In the genomic region with DNA sequence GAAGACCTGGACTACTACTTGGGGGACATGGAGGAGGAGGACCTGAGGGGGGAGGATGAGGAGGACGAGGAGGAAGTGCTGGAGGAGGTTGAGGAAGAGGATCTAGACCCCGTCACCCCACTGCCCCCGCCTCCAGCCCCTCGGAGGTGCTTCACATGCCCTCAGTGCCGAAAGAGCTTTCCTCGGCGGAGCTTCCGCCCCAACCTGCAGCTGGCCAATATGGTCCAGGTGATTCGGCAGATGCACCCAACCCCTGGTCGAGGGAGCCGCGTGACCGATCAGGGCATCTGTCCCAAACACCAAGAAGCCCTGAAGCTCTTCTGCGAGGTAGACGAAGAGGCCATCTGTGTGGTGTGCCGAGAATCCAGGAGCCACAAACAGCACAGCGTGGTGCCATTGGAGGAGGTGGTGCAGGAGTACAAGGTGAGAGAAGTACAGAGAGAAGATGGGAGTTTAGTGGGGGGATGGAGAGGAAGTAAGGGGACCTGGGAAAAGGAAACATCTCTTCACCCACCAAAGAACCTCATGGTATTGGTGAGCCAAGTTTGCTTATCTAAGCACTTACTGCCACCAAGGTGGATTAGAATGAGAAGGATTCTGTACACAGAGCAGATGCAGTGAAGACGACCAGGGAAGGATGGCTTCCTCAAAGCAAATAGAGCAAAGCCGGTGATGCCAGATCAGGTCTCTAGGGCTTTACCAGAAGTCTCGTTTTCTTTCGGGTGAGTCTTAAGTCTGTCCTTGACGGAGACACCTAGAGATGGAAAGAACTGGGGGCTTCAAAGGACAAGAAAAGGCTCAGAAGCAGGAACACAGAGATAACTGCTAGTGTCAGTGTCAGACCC, we compare ENCODE assay signal across 8 cellular contexts. TPM values are rescaled to one million over a fixed set of nuclear protein-coding genes. Genes with fewer than 3 reads are reported as not detected.
A peak's percentile ranks its signal among the peaks of the same experiment; 100 is the strongest.
DNase-seq lines count a peak whose midpoint lies in the region; ATAC-seq, FAIRE-seq and TF ChIP-seq lines count a peak whose summit lies in the region.

No MANE protein-coding gene starts in this region.

- H3K9ac ChIP-seq in endothelial cell of umbilical vein (replicated peaks; ENCODE audit: extremely low read depth, insufficient read depth, low read length): no peak overlapping the region
- no peak overlapping the region for H3K9ac ChIP-seq in parathyroid adenoma

- H3K4me3 ChIP-seq in GM06990 (replicated peaks; ENCODE audit: low read depth, low read length) (peak overlapping the region; percentile 90), SJSA1 (peak overlapping the region; percentile 75), endothelial cell of umbilical vein (replicated peaks in 1 of 3; ENCODE audit: insufficient read depth in 1 of 3, low read depth in 1 of 3, low read length in 3 of 3) (peak overlapping the region in 1 of 3 experiments; percentile 76), parathyroid adenoma (ENCODE audit: low read depth, low read length) (peak overlapping the region; percentile 98)

- no peaks in the 10 kb centered on the region for H3K27me3 ChIP-seq in GM06990 (replicated peaks; ENCODE audit: control insufficient read depth, insufficient read depth, low read length)
- no peaks in the 10 kb centered on the region for H3K27me3 ChIP-seq in SJSA1 (replicated peaks)
- no peaks in the 10 kb centered on the region for H3K27me3 ChIP-seq in endothelial cell of umbilical vein (ENCODE audit: control insufficient read depth in 2 of 2, insufficient read depth in 2 of 2, low read length in 2 of 2)
- no peaks in the 10 kb centered on the region for H3K27me3 ChIP-seq in parathyroid adenoma (ENCODE audit: control insufficient read depth, insufficient read depth, low read length)

- TF ChIP-seq POLR2A in endothelial cell of umbilical vein (IDR thresholded peaks at IDR 0.05; ENCODE audit: low read depth, low read length): no peak

- BruUV-seq in endothelial cell of umbilical vein (replicated peaks; lab: Mats Ljungman, UMichigan): no TSS peak

- H3K9me3 ChIP-seq in SJSA1 (replicated peaks) (no peaks in the 10 kb centered on the region), endothelial cell of umbilical vein (replicated peaks; ENCODE audit: control insufficient read depth, insufficient read depth, low read length) (no peaks in the 10 kb centered on the region), parathyroid adenoma (ENCODE audit: control insufficient read depth, low read length) (no peaks in the 10 kb centered on the region)

- H4K20me1 ChIP-seq in endothelial cell of umbilical vein (replicated peaks; ENCODE audit: control insufficient read depth, extremely low read depth, insufficient read depth, low read length): no peaks in the 10 kb centered on the region

- CTCF ChIA-PET in endothelial cell of umbilical vein (lab: Charles Lee): interaction anchor here (0.9 to 1.2 kb wide), 2 partner anchors 16 to 26 kb away, joined by 3 read pairs; no protein-coding TSS in a partner anchor

- H2AFZ ChIP-seq in endothelial cell of umbilical vein (ENCODE audit: low read depth, low read length): peak overlapping the region; percentile 3
- H2AFZ ChIP-seq in parathyroid adenoma: peak overlapping the region; percentile 87

- H3K4me1 ChIP-seq in SJSA1 (replicated peaks): peaks cover 23% of the 10 kb centered on the region
- peaks cover 12% of the 10 kb centered on the region for H3K4me1 ChIP-seq in endothelial cell of umbilical vein (ENCODE audit: control insufficient read depth, extremely low read depth, insufficient read depth, low read length)
- peaks cover 7% of the 10 kb centered on the region for H3K4me1 ChIP-seq in parathyroid adenoma

- DNase-seq in GM06990 (ENCODE audit: extremely low read depth, insufficient read length): peak; percentile 55
- no peak for DNase-seq in SJSA1 (ENCODE audit: low read depth in 1 of 2, low spot score in 2 of 2)
- no peak for DNase-seq in endothelial cell of umbilical vein (ENCODE audit: low read depth, low spot score)
- no peak for DNase-seq in NK-92 treated with Interleukin-12 subunit alpha and Interleukin-12 subunit beta, amount 100 ng/mL, for 24 hours (lab: John Stamatoyannopoulos, UW)
- no peak for DNase-seq in NCI-H2171 (lab: John Stamatoyannopoulos, UW)

- H3K27ac ChIP-seq in SJSA1 (no peak overlapping the region), endothelial cell of umbilical vein (ENCODE audit: insufficient read depth, low read depth, low read length) (no peak overlapping the region), parathyroid adenoma (peak overlapping the region; percentile 92)

- ATAC-seq in HG03159 (IDR thresholded peaks at IDR 0.05; ENCODE audit: unreplicated experiment) (no peak), HG03039 (IDR thresholded peaks at IDR 0.05; ENCODE audit: unreplicated experiment) (no peak)

- dilution Hi-C loops in endothelial cell of umbilical vein (cut with MboI; ENCODE audit: extremely low pct_ligation_motif_present, low sequenced_read_pairs): no loop called here

- H3K9me1 ChIP-seq in endothelial cell of umbilical vein (replicated peaks; ENCODE audit: control insufficient read depth, extremely low read depth, insufficient read depth, low read length): no peaks in the 10 kb centered on the region

- no peak for FAIRE-seq in endothelial cell of umbilical vein (lab: Jason Lieb, UNC)

- POLR2A ChIA-PET in endothelial cell of umbilical vein (lab: Charles Lee): no interaction called here

- TF ChIP-seq CTCF in GM06990 (IDR thresholded peaks at IDR 0.05; ENCODE audit: insufficient read depth, low read length, poor library complexity, severe bottlenecking) (no peak), endothelial cell of umbilical vein (IDR thresholded peaks at IDR 0.05; ENCODE audit: extremely low read depth in 1 of 2, insufficient read depth in 1 of 2, low read depth in 1 of 2, low read length in 2 of 2) (no peak), parathyroid adenoma (IDR thresholded peaks at IDR 0.05) (no peak)

- H3K79me2 ChIP-seq in endothelial cell of umbilical vein (ENCODE audit: control insufficient read depth, insufficient read depth, low read length) (peaks cover 9% of the 10 kb centered on the region), parathyroid adenoma (peaks cover 3% of the 10 kb centered on the region)

- peak overlapping the region; percentile 18 for H3K4me2 ChIP-seq in endothelial cell of umbilical vein (ENCODE audit: insufficient read depth, low read length)
- H3K4me2 ChIP-seq in parathyroid adenoma (ENCODE audit: low read length): peak overlapping the region; percentile 85

- intact Hi-C loops in endothelial cell of umbilical vein (cut with micrococcal nuclease): no loop called here

- H3K36me3 ChIP-seq in GM06990 (ENCODE audit: control insufficient read depth, insufficient read depth, low read length) (0 out of 2 replicates have a peak, but pooled peaks cover 2% of the 10 kb centered on the region), SJSA1 (peaks cover 27% of the 10 kb centered on the region; the same call in 1 of the 2 replicates), endothelial cell of umbilical vein (ENCODE audit: control insufficient read depth in 2 of 2, extremely low read depth in 1 of 2, insufficient read depth in 2 of 2, low read length in 2 of 2) (no peaks in the 10 kb centered on the region), parathyroid adenoma (ENCODE audit: control insufficient read depth, insufficient read depth, low read length) (no peaks in the 10 kb centered on the region)

RNA-seq across cellular contexts. Expression of a gene that starts 1.5 kb away (rescaled TPM):
- total RNA-seq in SJSA1 (2014; rRNA removed; shearing (Covaris generic)): 10.6 and 14.0 TPM in 2 replicates
- 17.3 and 19.9 TPM in 2 replicates for total RNA-seq in endothelial cell of umbilical vein
- 11.2 and 12.8 TPM in 2 replicates for polyA plus RNA-seq in endothelial cell of umbilical vein
- 8.7 and 10.4 TPM in 2 replicates for polyA plus RNA-seq in endothelial cell of umbilical vein (2011; cell fraction: cytosol; rRNA removed)
- 48.8 and 57.0 TPM in 2 replicates for polyA plus RNA-seq in endothelial cell of umbilical vein (2011; cell fraction: nucleus; rRNA removed)
- 13.2 and 13.7 TPM in 2 replicates for polyA plus RNA-seq in endothelial cell of umbilical vein (2012)
- polyA minus RNA-seq in endothelial cell of umbilical vein: 6.9 and 7.1 TPM in 2 replicates
- polyA minus RNA-seq in endothelial cell of umbilical vein (2011; cell fraction: cytosol; rRNA and poly(A)+ RNA removed): 14.7 TPM
- 9.8 and 11.1 TPM in 2 replicates for polyA minus RNA-seq in endothelial cell of umbilical vein (2011; cell fraction: nucleus; rRNA and poly(A)+ RNA removed)

RNA-seq across cellular contexts. Expression of a gene that starts 19.1 kb away (rescaled TPM):
- 2,705 and 2,892 TPM in 2 replicates for total RNA-seq in SJSA1 (2014; rRNA removed; shearing (Covaris generic))
- 1,910 and 2,029 TPM in 2 replicates for total RNA-seq in endothelial cell of umbilical vein
- polyA plus RNA-seq in endothelial cell of umbilical vein: 5,629 and 5,870 TPM in 2 replicates
- polyA plus RNA-seq in endothelial cell of umbilical vein (2011; cell fraction: cytosol; rRNA removed): 4,930 and 4,995 TPM in 2 replicates
- polyA plus RNA-seq in endothelial cell of umbilical vein (2011; cell fraction: nucleus; rRNA removed): 1,740 and 2,124 TPM in 2 replicates
- 2,716 and 3,479 TPM in 2 replicates for polyA plus RNA-seq in endothelial cell of umbilical vein (2012)
- polyA minus RNA-seq in endothelial cell of umbilical vein: 6,064 and 6,714 TPM in 2 replicates
- 3,380 TPM for polyA minus RNA-seq in endothelial cell of umbilical vein (2011; cell fraction: cytosol; rRNA and poly(A)+ RNA removed)
- polyA minus RNA-seq in endothelial cell of umbilical vein (2011; cell fraction: nucleus; rRNA and poly(A)+ RNA removed): 806 and 884 TPM in 2 replicates

RNA-seq across cellular contexts. Expression of a gene that starts 19.6 kb away (rescaled TPM):
- 28.0 and 45.2 TPM in 2 replicates for total RNA-seq in SJSA1 (2014; rRNA removed; shearing (Covaris generic))
- 3.4 and 4.1 TPM in 2 replicates for total RNA-seq in endothelial cell of umbilical vein
- polyA plus RNA-seq in endothelial cell of umbilical vein: 2.2 and 2.7 TPM in 2 replicates
- 2.2 and 2.6 TPM in 2 replicates for polyA plus RNA-seq in endothelial cell of umbilical vein (2011; cell fraction: cytosol; rRNA removed)
- polyA plus RNA-seq in endothelial cell of umbilical vein (2011; cell fraction: nucleus; rRNA removed): 1.7 TPM in 2 replicates
- 3.2 and 8.7 TPM in 2 replicates for polyA plus RNA-seq in endothelial cell of umbilical vein (2012)
- polyA minus RNA-seq in endothelial cell of umbilical vein: 0.47 and 0.73 TPM in 2 replicates
- polyA minus RNA-seq in endothelial cell of umbilical vein (2011; cell fraction: cytosol; rRNA and poly(A)+ RNA removed): 14.8 TPM
- polyA minus RNA-seq in endothelial cell of umbilical vein (2011; cell fraction: nucleus; rRNA and poly(A)+ RNA removed): 0.58 and 0.77 TPM in 2 replicates

RNA-seq across cellular contexts. Expression of a gene that starts 36.3 kb away (rescaled TPM):
- 2.4 and 5.2 TPM in 2 replicates for total RNA-seq in SJSA1 (2014; rRNA removed; shearing (Covaris generic))
- total RNA-seq in endothelial cell of umbilical vein: 9.6 and 10.1 TPM in 2 replicates
- polyA plus RNA-seq in endothelial cell of umbilical vein: 5.1 and 5.6 TPM in 2 replicates
- polyA plus RNA-seq in endothelial cell of umbilical vein (2011; cell fraction: cytosol; rRNA removed): 8.2 TPM in 2 replicates
- polyA plus RNA-seq in endothelial cell of umbilical vein (2011; cell fraction: nucleus; rRNA removed): 22.3 and 28.1 TPM in 2 replicates
- polyA plus RNA-seq in endothelial cell of umbilical vein (2012): 8.0 and 9.2 TPM in 2 replicates
- 11.7 and 16.5 TPM in 2 replicates for polyA minus RNA-seq in endothelial cell of umbilical vein
- polyA minus RNA-seq in endothelial cell of umbilical vein (2011; cell fraction: cytosol; rRNA and poly(A)+ RNA removed): 5.4 TPM
- polyA minus RNA-seq in endothelial cell of umbilical vein (2011; cell fraction: nucleus; rRNA and poly(A)+ RNA removed): 9.5 and 12.4 TPM in 2 replicates
